Comparison of ENCODE assay signal across 8 cellular contexts in the genomic region with DNA sequence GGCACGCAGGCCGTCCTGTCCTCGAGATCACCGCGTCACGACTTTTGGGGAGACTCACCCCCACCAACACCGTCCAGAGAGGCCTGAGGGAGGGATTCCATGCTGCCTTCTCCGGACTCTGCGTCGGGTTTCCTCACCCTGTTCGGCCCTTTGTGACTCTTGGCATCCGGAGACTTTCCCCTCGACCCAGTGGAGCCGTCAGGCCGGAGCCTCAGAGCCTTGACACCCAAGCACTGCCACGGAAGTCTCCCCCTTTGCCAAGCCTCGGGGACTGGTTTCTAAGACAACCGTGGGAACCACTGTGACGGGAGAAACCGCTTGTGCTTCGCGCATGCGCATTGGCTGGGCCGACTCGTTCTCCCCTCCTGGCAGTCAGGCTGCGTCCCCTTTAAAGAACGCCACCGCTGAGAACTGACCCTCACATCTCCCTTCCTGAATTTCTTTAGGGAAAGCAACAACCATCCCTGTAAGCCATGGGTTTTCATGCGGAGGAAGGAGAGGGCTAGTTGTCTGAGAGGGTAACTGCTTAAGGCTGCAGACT.
DNase-seq lines count a peak whose midpoint lies in the region; ATAC-seq and TF ChIP-seq lines count a peak whose summit lies in the region.
"Not testable (repeated sequence)": the region's sequence is repeated elsewhere in the genome, so short reads cannot be mapped to it uniquely, and the experiment has no call there.

No MANE protein-coding gene starts in this region.

- WGBS in lower leg skin, 2 donors = 19 to 55% methylated on average over 10 to 11 of the region's 29 CpGs
- WGBS in sigmoid colon, 2 donors = 19 to 75% methylated on average over 12 of the region's 29 CpGs
- WGBS in transverse colon (ENCODE audit: low coverage in 1 of 2), 2 donors = 65% methylated on average over 12 of the region's 29 CpGs; no CpG with 5 or more reads in 1 of the 2 donors

- peak; percentile 60 for ATAC-seq in HG02678 (IDR thresholded peaks at IDR 0.05; ENCODE audit: unreplicated experiment)
- not testable (repeated sequence) for ATAC-seq in activated T-cell treated with anti-CD3 and anti-CD28 coated beads, Interleukin-2, amount 50 U/mL, for 72 hours (replicated peaks in 1 of 2)

- not testable (repeated sequence) for H3K9me3 ChIP-seq in sigmoid colon, transverse colon

- TF ChIP-seq CTCF in chondrocyte (IDR thresholded peaks at IDR 0.05); lower leg skin (IDR thresholded peaks at IDR 0.05); sigmoid colon (IDR thresholded peaks at IDR 0.05); transverse colon (IDR thresholded peaks at IDR 0.05): not testable (repeated sequence)

- H3K27ac ChIP-seq in sigmoid colon = peak overlapping the region in 1 of 4 donors; percentile 39
- not testable (repeated sequence) for H3K27ac ChIP-seq in transverse colon

- not testable (repeated sequence) for H3K36me3 ChIP-seq in sigmoid colon, transverse colon

- POLR2A ChIA-PET in activated CD4-positive, alpha-beta T cell treated with anti-CD3 and anti-CD28 coated beads, Interleukin-2, amount 10 ng/mL, durations not matched to agents 7 days and 5 days (lab: Charles Lee) = not testable (repeated sequence)

- not testable (repeated sequence) for H3K27ac Mint-ChIP-seq in activated CD4-positive, alpha-beta T cell treated with anti-CD3 and anti-CD28 coated beads, Interleukin-2, amount 10 ng/mL, durations not matched to agents 7 days and 5 days; activated T-cell treated with anti-CD3 and anti-CD28 coated beads, Interleukin-2, amount 50 U/mL, for 72 hours; chondrocyte (ENCODE audit: unreplicated experiment)

- not testable (repeated sequence) for H3K9me3 Mint-ChIP-seq in activated CD4-positive, alpha-beta T cell treated with anti-CD3 and anti-CD28 coated beads, Interleukin-2, amount 10 ng/mL, durations not matched to agents 7 days and 5 days; activated T-cell treated with anti-CD3 and anti-CD28 coated beads, Interleukin-2, amount 50 U/mL, for 72 hours; chondrocyte (ENCODE audit: low read depth)

- peak; percentile 18 for DNase-seq in activated CD4-positive, alpha-beta T cell treated with anti-CD3 and anti-CD28 coated beads, Interleukin-2, amount 10 ng/mL, durations not matched to agents 7 days and 5 days
- DNase-seq in activated T-cell treated with anti-CD3 and anti-CD28 coated beads, Interleukin-2, amount 50 U/mL, for 72 hours = peak; percentile 55 to 56
- peak; percentile 85 for DNase-seq in chondrocyte (ENCODE audit: low spot score)
- DNase-seq in lower leg skin (ENCODE audit: low spot score in 2 of 2) = peak; percentile 55 to 86
- peak; percentile 90 for DNase-seq in sigmoid colon
- peak; percentile 27 for DNase-seq in stimulated activated CD8-positive, alpha-beta memory T cell treated with anti-CD3 and anti-CD28 coated beads, Interleukin-12 subunit alpha, Interleukin-12 subunit beta, amount 100 ng/mL, for 24 hours (ENCODE audit: extremely low read depth)
- DNase-seq in transverse colon = peak; percentile 43

- TF ChIP-seq POLR2A in lower leg skin (IDR thresholded peaks at IDR 0.05); sigmoid colon (IDR thresholded peaks at IDR 0.05); transverse colon (IDR thresholded peaks at IDR 0.05): not testable (repeated sequence)

- not testable (repeated sequence) for H3K27me3 ChIP-seq in sigmoid colon, transverse colon

- not testable (repeated sequence) for H3K36me3 Mint-ChIP-seq in activated CD4-positive, alpha-beta T cell treated with anti-CD3 and anti-CD28 coated beads, Interleukin-2, amount 10 ng/mL, durations not matched to agents 7 days and 5 days (ENCODE audit: low read depth); activated T-cell treated with anti-CD3 and anti-CD28 coated beads, Interleukin-2, amount 50 U/mL, for 72 hours (ENCODE audit: insufficient read depth in 2 of 2); chondrocyte (ENCODE audit: low read depth)

- H3K4me3 Mint-ChIP-seq in activated CD4-positive, alpha-beta T cell treated with anti-CD3 and anti-CD28 coated beads, Interleukin-2, amount 10 ng/mL, durations not matched to agents 7 days and 5 days; activated T-cell treated with anti-CD3 and anti-CD28 coated beads, Interleukin-2, amount 50 U/mL, for 72 hours; chondrocyte (ENCODE audit: unreplicated experiment): not testable (repeated sequence)

- not testable (repeated sequence) for TF ChIP-seq EP300 in sigmoid colon (IDR thresholded peaks at IDR 0.05); transverse colon (IDR thresholded peaks at IDR 0.05; ENCODE audit: low read depth)

- H3K4me1 Mint-ChIP-seq in activated CD4-positive, alpha-beta T cell treated with anti-CD3 and anti-CD28 coated beads, Interleukin-2, amount 10 ng/mL, durations not matched to agents 7 days and 5 days; activated T-cell treated with anti-CD3 and anti-CD28 coated beads, Interleukin-2, amount 50 U/mL, for 72 hours (ENCODE audit: low read depth); chondrocyte (ENCODE audit: low read depth): not testable (repeated sequence)

- not testable (repeated sequence) for H3K4me3 ChIP-seq in lower leg skin (ENCODE audit: low read depth, poor library complexity, severe bottlenecking); sigmoid colon; transverse colon

- in situ Hi-C loops in transverse colon (cut with MboI; ENCODE audit: low pct_ligation_motif_present in 1 of 4, low pct_unique_long_range_greater_than_20kb in 1 of 4, low sequenced_read_pairs in 3 of 4) = not testable (repeated sequence)

- intact Hi-C loops in lower leg skin (cut with DNase I; ENCODE audit: low total_unique reads); sigmoid colon (cut with DNase I); transverse colon (cut with DNase I; ENCODE audit: low total_unique reads): not testable (repeated sequence)

- H3K4me1 ChIP-seq in sigmoid colon, transverse colon: not testable (repeated sequence)

- H3K27me3 Mint-ChIP-seq in activated CD4-positive, alpha-beta T cell treated with anti-CD3 and anti-CD28 coated beads, Interleukin-2, amount 10 ng/mL, durations not matched to agents 7 days and 5 days; activated T-cell treated with anti-CD3 and anti-CD28 coated beads, Interleukin-2, amount 50 U/mL, for 72 hours (ENCODE audit: low read depth); chondrocyte (ENCODE audit: low read depth): not testable (repeated sequence)

- CTCF ChIA-PET in activated CD4-positive, alpha-beta T cell treated with anti-CD3 and anti-CD28 coated beads, Interleukin-2, amount 10 ng/mL, durations not matched to agents 7 days and 5 days (lab: Charles Lee) = not testable (repeated sequence)

Comparison
In these comparisons a context has a peak if more than half of its experiments do, and no peak if none do; other contexts are left out.
1. DNase-seq: peak in every context shown above with its lines; median percentile 90 in sigmoid colon; 85 in chondrocyte; 70 in lower leg skin; 56 in activated T-cell treated with anti-CD3 and anti-CD28 coated beads, Interleukin-2, amount 50 U/mL, for 72 hours; 43 in transverse colon; 27 in stimulated activated CD8-positive, alpha-beta memory T cell treated with anti-CD3 and anti-CD28 coated beads, Interleukin-12 subunit alpha, Interleukin-12 subunit beta, amount 100 ng/mL, for 24 hours; 18 in activated CD4-positive, alpha-beta T cell treated with anti-CD3 and anti-CD28 coated beads, Interleukin-2, amount 10 ng/mL, durations not matched to agents 7 days and 5 days.